Comparison of ENCODE assay signal across 1 cellular context in the genomic region with DNA sequence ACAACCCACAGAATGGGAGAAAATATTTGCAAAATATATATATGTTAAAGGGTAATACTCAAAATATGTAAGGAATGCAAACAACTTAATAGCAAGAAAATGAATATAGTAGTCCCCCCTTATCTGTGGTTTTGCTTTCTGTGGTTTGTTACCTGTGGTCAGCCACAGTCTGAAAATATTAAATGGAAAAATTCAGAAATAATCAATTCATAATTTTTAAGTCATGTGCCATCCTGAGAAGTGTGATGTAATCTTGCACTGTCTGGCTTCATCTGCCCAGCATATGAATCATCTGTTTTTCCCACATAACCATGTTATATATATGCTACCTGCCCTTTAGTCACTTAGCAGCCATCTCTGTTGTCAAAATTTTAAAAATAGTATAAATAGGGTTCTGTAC.
TF ChIP-seq lines count a peak whose summit lies in the region.

No MANE protein-coding gene starts in this region.

TF ChIP-seq in GM23338, 12 proteins besides CTCF, POLR2A, EP300 and RAD21 (continued from another document):
- TF ChIP-seq, protein P1, sequence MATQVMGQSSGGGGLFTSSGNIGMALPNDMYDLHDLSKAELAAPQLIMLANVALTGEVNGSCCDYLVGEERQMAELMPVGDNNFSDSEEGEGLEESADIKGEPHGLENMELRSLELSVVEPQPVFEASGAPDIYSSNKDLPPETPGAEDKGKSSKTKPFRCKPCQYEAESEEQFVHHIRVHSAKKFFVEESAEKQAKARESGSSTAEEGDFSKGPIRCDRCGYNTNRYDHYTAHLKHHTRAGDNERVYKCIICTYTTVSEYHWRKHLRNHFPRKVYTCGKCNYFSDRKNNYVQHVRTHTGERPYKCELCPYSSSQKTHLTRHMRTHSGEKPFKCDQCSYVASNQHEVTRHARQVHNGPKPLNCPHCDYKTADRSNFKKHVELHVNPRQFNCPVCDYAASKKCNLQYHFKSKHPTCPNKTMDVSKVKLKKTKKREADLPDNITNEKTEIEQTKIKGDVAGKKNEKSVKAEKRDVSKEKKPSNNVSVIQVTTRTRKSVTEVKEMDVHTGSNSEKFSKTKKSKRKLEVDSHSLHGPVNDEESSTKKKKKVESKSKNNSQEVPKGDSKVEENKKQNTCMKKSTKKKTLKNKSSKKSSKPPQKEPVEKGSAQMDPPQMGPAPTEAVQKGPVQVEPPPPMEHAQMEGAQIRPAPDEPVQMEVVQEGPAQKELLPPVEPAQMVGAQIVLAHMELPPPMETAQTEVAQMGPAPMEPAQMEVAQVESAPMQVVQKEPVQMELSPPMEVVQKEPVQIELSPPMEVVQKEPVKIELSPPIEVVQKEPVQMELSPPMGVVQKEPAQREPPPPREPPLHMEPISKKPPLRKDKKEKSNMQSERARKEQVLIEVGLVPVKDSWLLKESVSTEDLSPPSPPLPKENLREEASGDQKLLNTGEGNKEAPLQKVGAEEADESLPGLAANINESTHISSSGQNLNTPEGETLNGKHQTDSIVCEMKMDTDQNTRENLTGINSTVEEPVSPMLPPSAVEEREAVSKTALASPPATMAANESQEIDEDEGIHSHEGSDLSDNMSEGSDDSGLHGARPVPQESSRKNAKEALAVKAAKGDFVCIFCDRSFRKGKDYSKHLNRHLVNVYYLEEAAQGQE (IDR thresholded peaks at IDR 0.05; ENCODE audit: unreplicated experiment) = no peak
- TF ChIP-seq, protein P2, sequence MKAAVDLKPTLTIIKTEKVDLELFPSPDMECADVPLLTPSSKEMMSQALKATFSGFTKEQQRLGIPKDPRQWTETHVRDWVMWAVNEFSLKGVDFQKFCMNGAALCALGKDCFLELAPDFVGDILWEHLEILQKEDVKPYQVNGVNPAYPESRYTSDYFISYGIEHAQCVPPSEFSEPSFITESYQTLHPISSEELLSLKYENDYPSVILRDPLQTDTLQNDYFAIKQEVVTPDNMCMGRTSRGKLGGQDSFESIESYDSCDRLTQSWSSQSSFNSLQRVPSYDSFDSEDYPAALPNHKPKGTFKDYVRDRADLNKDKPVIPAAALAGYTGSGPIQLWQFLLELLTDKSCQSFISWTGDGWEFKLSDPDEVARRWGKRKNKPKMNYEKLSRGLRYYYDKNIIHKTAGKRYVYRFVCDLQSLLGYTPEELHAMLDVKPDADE (IDR thresholded peaks at IDR 0.05) = no peak
- TF ChIP-seq JUNB (IDR thresholded peaks at IDR 0.05; ENCODE audit: unreplicated experiment) = no peak
- TF ChIP-seq EZH2phosphoT487 (IDR thresholded peaks at IDR 0.05; ENCODE audit: unreplicated experiment) = no peak
- no peak for TF ChIP-seq ZNF114 (CRISPR knock-in tag; IDR thresholded peaks at IDR 0.05)
- no peak for TF ChIP-seq CREB1 (CRISPR knock-in tag; IDR thresholded peaks at IDR 0.05; ENCODE audit: low read depth)
- TF ChIP-seq, protein P3, sequence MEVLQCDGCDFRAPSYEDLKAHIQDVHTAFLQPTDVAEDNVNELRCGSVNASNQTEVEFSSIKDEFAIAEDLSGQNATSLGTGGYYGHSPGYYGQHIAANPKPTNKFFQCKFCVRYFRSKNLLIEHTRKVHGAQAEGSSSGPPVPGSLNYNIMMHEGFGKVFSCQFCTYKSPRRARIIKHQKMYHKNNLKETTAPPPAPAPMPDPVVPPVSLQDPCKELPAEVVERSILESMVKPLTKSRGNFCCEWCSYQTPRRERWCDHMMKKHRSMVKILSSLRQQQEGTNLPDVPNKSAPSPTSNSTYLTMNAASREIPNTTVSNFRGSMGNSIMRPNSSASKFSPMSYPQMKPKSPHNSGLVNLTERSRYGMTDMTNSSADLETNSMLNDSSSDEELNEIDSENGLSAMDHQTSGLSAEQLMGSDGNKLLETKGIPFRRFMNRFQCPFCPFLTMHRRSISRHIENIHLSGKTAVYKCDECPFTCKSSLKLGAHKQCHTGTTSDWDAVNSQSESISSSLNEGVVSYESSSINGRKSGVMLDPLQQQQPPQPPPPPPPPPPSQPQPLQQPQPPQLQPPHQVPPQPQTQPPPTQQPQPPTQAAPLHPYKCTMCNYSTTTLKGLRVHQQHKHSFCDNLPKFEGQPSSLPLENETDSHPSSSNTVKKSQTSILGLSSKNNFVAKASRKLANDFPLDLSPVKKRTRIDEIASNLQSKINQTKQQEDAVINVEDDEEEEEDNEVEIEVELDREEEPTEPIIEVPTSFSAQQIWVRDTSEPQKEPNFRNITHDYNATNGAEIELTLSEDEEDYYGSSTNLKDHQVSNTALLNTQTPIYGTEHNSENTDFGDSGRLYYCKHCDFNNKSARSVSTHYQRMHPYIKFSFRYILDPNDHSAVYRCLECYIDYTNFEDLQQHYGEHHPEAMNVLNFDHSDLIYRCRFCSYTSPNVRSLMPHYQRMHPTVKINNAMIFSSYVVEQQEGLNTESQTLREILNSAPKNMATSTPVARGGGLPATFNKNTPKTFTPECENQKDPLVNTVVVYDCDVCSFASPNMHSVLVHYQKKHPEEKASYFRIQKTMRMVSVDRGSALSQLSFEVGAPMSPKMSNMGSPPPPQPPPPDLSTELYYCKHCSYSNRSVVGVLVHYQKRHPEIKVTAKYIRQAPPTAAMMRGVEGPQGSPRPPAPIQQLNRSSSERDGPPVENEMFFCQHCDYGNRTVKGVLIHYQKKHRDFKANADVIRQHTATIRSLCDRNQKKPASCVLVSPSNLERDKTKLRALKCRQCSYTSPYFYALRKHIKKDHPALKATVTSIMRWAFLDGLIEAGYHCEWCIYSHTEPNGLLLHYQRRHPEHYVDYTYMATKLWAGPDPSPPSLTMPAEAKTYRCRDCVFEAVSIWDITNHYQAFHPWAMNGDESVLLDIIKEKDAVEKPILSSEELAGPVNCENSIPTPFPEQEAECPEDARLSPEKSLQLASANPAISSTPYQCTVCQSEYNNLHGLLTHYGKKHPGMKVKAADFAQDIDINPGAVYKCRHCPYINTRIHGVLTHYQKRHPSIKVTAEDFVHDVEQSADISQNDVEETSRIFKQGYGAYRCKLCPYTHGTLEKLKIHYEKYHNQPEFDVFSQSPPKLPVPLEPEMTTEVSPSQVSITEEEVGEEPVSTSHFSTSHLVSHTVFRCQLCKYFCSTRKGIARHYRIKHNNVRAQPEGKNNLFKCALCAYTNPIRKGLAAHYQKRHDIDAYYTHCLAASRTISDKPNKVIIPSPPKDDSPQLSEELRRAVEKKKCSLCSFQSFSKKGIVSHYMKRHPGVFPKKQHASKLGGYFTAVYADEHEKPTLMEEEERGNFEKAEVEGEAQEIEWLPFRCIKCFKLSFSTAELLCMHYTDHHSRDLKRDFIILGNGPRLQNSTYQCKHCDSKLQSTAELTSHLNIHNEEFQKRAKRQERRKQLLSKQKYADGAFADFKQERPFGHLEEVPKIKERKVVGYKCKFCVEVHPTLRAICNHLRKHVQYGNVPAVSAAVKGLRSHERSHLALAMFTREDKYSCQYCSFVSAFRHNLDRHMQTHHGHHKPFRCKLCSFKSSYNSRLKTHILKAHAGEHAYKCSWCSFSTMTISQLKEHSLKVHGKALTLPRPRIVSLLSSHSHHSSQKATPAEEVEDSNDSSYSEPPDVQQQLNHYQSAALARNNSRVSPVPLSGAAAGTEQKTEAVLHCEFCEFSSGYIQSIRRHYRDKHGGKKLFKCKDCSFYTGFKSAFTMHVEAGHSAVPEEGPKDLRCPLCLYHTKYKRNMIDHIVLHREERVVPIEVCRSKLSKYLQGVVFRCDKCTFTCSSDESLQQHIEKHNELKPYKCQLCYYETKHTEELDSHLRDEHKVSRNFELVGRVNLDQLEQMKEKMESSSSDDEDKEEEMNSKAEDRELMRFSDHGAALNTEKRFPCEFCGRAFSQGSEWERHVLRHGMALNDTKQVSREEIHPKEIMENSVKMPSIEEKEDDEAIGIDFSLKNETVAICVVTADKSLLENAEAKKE (CRISPR knock-in tag; IDR thresholded peaks at IDR 0.05) = no peak
- no peak for TF ChIP-seq EZH2 (IDR thresholded peaks at IDR 0.05; ENCODE audit: low read depth, unreplicated experiment)
